In genomic region chr3:133452603-133453313, GRCh38 we compare ENCODE assay signal across 1 cellular context.
TF ChIP-seq lines count a peak whose summit lies in the region.

No MANE protein-coding gene starts in this region.

TF ChIP-seq in GM23338, 12 proteins besides CTCF, POLR2A, EP300 and RAD21 (continued from another document):
- TF ChIP-seq ZNF462 (CRISPR knock-in tag; IDR thresholded peaks at IDR 0.05) = no peak
- TF ChIP-seq JUNB (IDR thresholded peaks at IDR 0.05; ENCODE audit: unreplicated experiment) = no peak
- TF ChIP-seq ZNF114 (CRISPR knock-in tag; IDR thresholded peaks at IDR 0.05) = no peak
- TF ChIP-seq ZNF331 (CRISPR knock-in tag; IDR thresholded peaks at IDR 0.05; ENCODE audit: low read depth) = no peak
- no peak for TF ChIP-seq STAT1 (IDR thresholded peaks at IDR 0.05; ENCODE audit: unreplicated experiment)
- no peak for TF ChIP-seq NANOG (IDR thresholded peaks at IDR 0.05; ENCODE audit: borderline replicate concordance)
